Comparison of ENCODE assay signal across 12 cellular contexts in the genomic region with DNA sequence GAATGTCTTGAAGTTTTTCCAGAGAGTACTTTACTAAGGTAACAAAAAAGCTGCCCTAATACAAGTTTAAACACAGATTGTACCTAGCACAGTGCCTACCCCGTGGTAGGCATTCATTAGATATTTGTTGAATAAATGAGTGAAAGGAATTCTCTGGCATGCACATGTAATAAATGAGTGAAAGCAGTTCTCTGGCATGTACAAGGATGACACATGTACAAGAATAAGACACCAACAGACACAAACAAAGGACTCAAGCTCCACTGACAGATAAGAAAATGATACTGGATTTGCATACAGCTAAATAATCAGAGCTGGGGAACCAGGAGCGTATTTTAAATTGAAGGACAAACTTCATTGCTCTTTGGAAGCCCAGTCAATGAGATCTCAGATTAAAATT.
"Had no signal": no experiment of that assay in that cellular context is flagged by ENCODE, and none has a peak within 500 bp of the region (broad histone marks: within the 10 kb centered on the region; RNA-seq: fewer than 3 reads in every experiment).

No MANE protein-coding gene starts in this region.

- H3K9me3 ChIP-seq: right lobe of liver had no signal

- H3K27me3 ChIP-seq: right lobe of liver had no signal

- H3K27ac ChIP-seq: lower lobe of right lung, psoas muscle, right lobe of liver had no signal

- ATAC-seq: activated CD4-positive, CD25-positive, alpha-beta regulatory T cell treated with anti-CD3 and anti-CD28 coated beads, Interleukin-2, amount 50 U/mL, for 24 hours; esophagus mucosa; left colon; lower lobe of right lung; right lobe of liver had no signal

- H3K36me3 ChIP-seq: lower lobe of right lung, right lobe of liver had no signal

- H3K4me1 ChIP-seq: lower lobe of right lung, psoas muscle, right lobe of liver had no signal

- H3K4me3 ChIP-seq: lower lobe of right lung, psoas muscle, right lobe of liver had no signal

- DNase-seq: activated CD4-positive, alpha-beta T cell treated with anti-CD3 and anti-CD28 coated beads, Interleukin-2, amount 50 U/mL, for 1 hour; activated CD8-positive, alpha-beta memory T cell treated with anti-CD3 and anti-CD28 coated beads for 24 hours; activated naive CD4-positive, alpha-beta T cell; aorta; endodermal cell; left colon; lower lobe of right lung; psoas muscle; right lobe of liver; stimulated activated CD4-positive, alpha-beta T cell treated with anti-CD3 and anti-CD28 coated beads, Interleukin-1b, Interleukin-23, amount 100 ng/mL, for 48 hours had no signal
